ENCODE assay signal across 8 cellular contexts in genomic region chr15:72670656-72671352, GRCh38. TPM values are rescaled to one million over a fixed set of nuclear protein-coding genes. Genes with fewer than 3 reads are reported as not detected.
DNase-seq lines count a peak whose midpoint lies in the region; ATAC-seq, FAIRE-seq and TF ChIP-seq lines count a peak whose summit lies in the region.
"Not testable (repeated sequence)": the region's sequence is repeated elsewhere in the genome, so short reads cannot be mapped to it uniquely, and the experiment has no call there.

No MANE protein-coding gene starts in this region.

- not testable (repeated sequence) for H3K27me3 Mint-ChIP-seq in brain
- peaks cover 13% of the 10 kb centered on the region for H3K27me3 Mint-ChIP-seq in stimulated activated naive CD8-positive, alpha-beta T cell treated with anti-CD3 and anti-CD28 coated beads, Interleukin-15, amount 100 ng/mL, for 72 hours

- H3K27ac Mint-ChIP-seq in brain, result peak overlapping the region in 1 of 5 experiments; percentile 11
- H3K27ac Mint-ChIP-seq in stimulated activated naive CD8-positive, alpha-beta T cell treated with anti-CD3 and anti-CD28 coated beads, Interleukin-15, amount 100 ng/mL, for 72 hours, result peak overlapping the region in 1 of 2 donors; percentile 81

- H3K4me1 ChIP-seq in parathyroid adenoma, result not testable (repeated sequence)

- H2AFZ ChIP-seq in parathyroid adenoma, result peak overlapping the region; percentile 65

- peak; percentile 86 for FAIRE-seq in HTR-8/SVneo (lab: Jason Lieb, UNC)

- not testable (repeated sequence) for H3K27me3 ChIP-seq in parathyroid adenoma (ENCODE audit: control insufficient read depth, insufficient read depth, low read length)

- H3K9ac ChIP-seq in parathyroid adenoma, result not testable (repeated sequence)

- peak; percentile 78 for DNase-seq in ELR (ENCODE audit: low read depth)
- DNase-seq in HTR-8/SVneo (ENCODE audit: insufficient read length, low spot score), result peak; percentile 79
- peak; percentile 78 for DNase-seq in activated CD4-positive, CD25-positive, alpha-beta regulatory T cell treated with anti-CD3 and anti-CD28 coated beads, Interleukin-2, amount 50 U/mL, for 72 hours
- peak; percentile 70 for DNase-seq in hepatic stellate cell (ENCODE audit: low spot score)
- peak; percentile 76 to 80 for DNase-seq in stimulated activated naive CD8-positive, alpha-beta T cell treated with anti-CD3 and anti-CD28 coated beads, Interleukin-15, amount 100 ng/mL, for 72 hours

- not testable (repeated sequence) for H3K36me3 ChIP-seq in parathyroid adenoma (ENCODE audit: control insufficient read depth, insufficient read depth, low read length)

- not testable (repeated sequence) for H3K9me3 Mint-ChIP-seq in brain; stimulated activated naive CD8-positive, alpha-beta T cell treated with anti-CD3 and anti-CD28 coated beads, Interleukin-15, amount 100 ng/mL, for 72 hours

- H3K4me2 ChIP-seq in parathyroid adenoma (ENCODE audit: low read length), result peak overlapping the region; percentile 67

- peaks cover 12% of the 10 kb centered on the region for H3K4me1 Mint-ChIP-seq in brain
- not testable (repeated sequence) for H3K4me1 Mint-ChIP-seq in stimulated activated naive CD8-positive, alpha-beta T cell treated with anti-CD3 and anti-CD28 coated beads, Interleukin-15, amount 100 ng/mL, for 72 hours

- H3K4me3 ChIP-seq in parathyroid adenoma (ENCODE audit: low read depth, low read length), result peak overlapping the region; percentile 37

- not testable (repeated sequence) for H3K9me3 ChIP-seq in parathyroid adenoma (ENCODE audit: control insufficient read depth, low read length)

- H3K79me2 ChIP-seq in parathyroid adenoma, result not testable (repeated sequence)

- ATAC-seq in GM21619 (IDR thresholded peaks at IDR 0.05; ENCODE audit: unreplicated experiment), result peak; percentile 93
- peak; percentile 98 for ATAC-seq in stimulated activated naive CD8-positive, alpha-beta T cell treated with anti-CD3 and anti-CD28 coated beads, Interleukin-15, amount 100 ng/mL, for 72 hours

- not testable (repeated sequence) for H3K36me3 Mint-ChIP-seq in brain

- peak; percentile 62 to 77 for TF ChIP-seq CTCF in brain (conservative IDR thresholded peaks at IDR 0.05)
- TF ChIP-seq CTCF in parathyroid adenoma (IDR thresholded peaks at IDR 0.05), result peak; percentile 64

- H3K4me3 Mint-ChIP-seq in brain, result peak overlapping the region in 4 of 5 experiments; percentile 54 to 76 (median 72)
- peak overlapping the region; percentile 76 to 77 for H3K4me3 Mint-ChIP-seq in stimulated activated naive CD8-positive, alpha-beta T cell treated with anti-CD3 and anti-CD28 coated beads, Interleukin-15, amount 100 ng/mL, for 72 hours

- H3K27ac ChIP-seq in parathyroid adenoma, result not testable (repeated sequence)

RNA-seq across cellular contexts. Expression of gene HIGD2B, which starts 15.2 kb away (rescaled TPM):
- not detected for polyA plus RNA-seq in brain (ENCODE audit: insufficient read depth, low read depth, low replicate concordance)

RNA-seq across cellular contexts. Expression of gene BBS4, which starts 15.2 kb away (rescaled TPM):
- 9.9 TPM for polyA plus RNA-seq in brain (ENCODE audit: insufficient read depth, low read depth, low replicate concordance)

RNA-seq across cellular contexts. Expression of gene GOLGA6B, which starts 16.3 kb away (rescaled TPM):
- polyA plus RNA-seq in brain (ENCODE audit: insufficient read depth, low read depth, low replicate concordance), result not detected
